Comparison of ENCODE assay signal across 10 cellular contexts in genomic region chr3:11195201-11195600, GRCh38. TPM values are rescaled to one million over a fixed set of nuclear protein-coding genes. Genes with fewer than 3 reads are reported as not detected.
A peak's percentile ranks its signal among the peaks of the same experiment; 100 is the strongest.
DNase-seq lines count a peak whose midpoint lies in the region; ATAC-seq and TF ChIP-seq lines count a peak whose summit lies in the region.
"Had no signal": no experiment of that assay in that cellular context is flagged by ENCODE, and none has a peak within 500 bp of the region (broad histone marks: within the 10 kb centered on the region; RNA-seq: fewer than 3 reads in every experiment).

No MANE protein-coding gene starts in this region.

- H3K36me3 Mint-ChIP-seq in activated CD8-positive, alpha-beta memory T cell treated with anti-CD3 and anti-CD28 coated beads, Interleukin-2, amount 10 ng/mL, durations not matched to agents 7 days and 5 days, result no peaks in the 10 kb centered on the region
- no peaks in the 10 kb centered on the region for H3K36me3 Mint-ChIP-seq in activated CD8-positive, alpha-beta T cell treated with anti-CD3 and anti-CD28 coated beads, Interleukin-2, amount 10 ng/mL, durations not matched to agents 7 days and 5 days (ENCODE audit: low read depth)
- H3K36me3 Mint-ChIP-seq in T-helper 17 cell (ENCODE audit: low read depth), result no peaks in the 10 kb centered on the region

- no peak for TF ChIP-seq CTCF in left lung (IDR thresholded peaks at IDR 0.05)
- no peak for TF ChIP-seq CTCF in upper lobe of right lung (IDR thresholded peaks at IDR 0.05)

- no peak overlapping the region for H3K27ac Mint-ChIP-seq in activated CD8-positive, alpha-beta memory T cell treated with anti-CD3 and anti-CD28 coated beads, Interleukin-2, amount 10 ng/mL, durations not matched to agents 7 days and 5 days
- H3K27ac Mint-ChIP-seq in activated CD8-positive, alpha-beta T cell treated with anti-CD3 and anti-CD28 coated beads, Interleukin-2, amount 10 ng/mL, durations not matched to agents 7 days and 5 days, result peak overlapping the region; percentile 80
- H3K27ac Mint-ChIP-seq in T-helper 17 cell, result no peak overlapping the region

- CTCF ChIA-PET in activated CD8-positive, alpha-beta memory T cell treated with anti-CD3 and anti-CD28 coated beads, Interleukin-2, amount 10 ng/mL, durations not matched to agents 7 days and 5 days (lab: Charles Lee), result interaction anchor here (0.8 to 2.8 kb wide), 5 partner anchors 12 to 141 kb away, joined by 3 to 7 read pairs (median 3); no protein-coding TSS in a partner anchor
- CTCF ChIA-PET in activated CD8-positive, alpha-beta T cell treated with anti-CD3 and anti-CD28 coated beads, Interleukin-2, amount 10 ng/mL, durations not matched to agents 7 days and 5 days (lab: Charles Lee), result interaction anchor here (0.6 to 2.0 kb wide), 5 partner anchors 9 to 140 kb away, joined by 3 to 6 read pairs (median 5); no protein-coding TSS in a partner anchor

- POLR2A ChIA-PET in activated CD8-positive, alpha-beta T cell treated with anti-CD3 and anti-CD28 coated beads, Interleukin-2, amount 10 ng/mL, durations not matched to agents 7 days and 5 days (lab: Charles Lee), result interaction anchor here (1.4 kb wide), 1 partner anchor 77 kb away, joined by 4 read pairs; the partner anchor contains the start of gene ATG7

- peaks cover 20% of the 10 kb centered on the region for H3K4me1 Mint-ChIP-seq in activated CD8-positive, alpha-beta memory T cell treated with anti-CD3 and anti-CD28 coated beads, Interleukin-2, amount 10 ng/mL, durations not matched to agents 7 days and 5 days
- peaks cover 30% of the 10 kb centered on the region for H3K4me1 Mint-ChIP-seq in activated CD8-positive, alpha-beta T cell treated with anti-CD3 and anti-CD28 coated beads, Interleukin-2, amount 10 ng/mL, durations not matched to agents 7 days and 5 days (ENCODE audit: low read depth)
- peaks cover 8% of the 10 kb centered on the region for H3K4me1 Mint-ChIP-seq in T-helper 17 cell

- intact Hi-C loops in left lung (cut with DNase I), result no loop called here
- intact Hi-C loops in upper lobe of right lung (cut with DNase I), result no loop called here

- H3K9me3 ChIP-seq in left lung, result no peaks in the 10 kb centered on the region
- H3K9me3 ChIP-seq in upper lobe of right lung, result no peaks in the 10 kb centered on the region
- no peaks in the 10 kb centered on the region for H3K9me3 ChIP-seq in T-helper 17 cell (ENCODE audit: control insufficient read depth, low read length, poor library complexity, severe bottlenecking)
- no peaks in the 10 kb centered on the region for H3K9me3 ChIP-seq in effector memory CD4-positive, alpha-beta T cell (ENCODE audit: control insufficient read depth, low read length)

- DNase-seq in activated CD8-positive, alpha-beta memory T cell treated with anti-CD3 and anti-CD28 coated beads, Interleukin-2, amount 10 ng/mL, durations not matched to agents 7 days and 5 days, result no peak
- no peak for DNase-seq in activated CD8-positive, alpha-beta memory T cell treated with anti-CD3 and anti-CD28 coated beads, Interleukin-2, amount 50 U/mL, for 4 hours
- no peak for DNase-seq in activated CD8-positive, alpha-beta T cell treated with anti-CD3 and anti-CD28 coated beads, Interleukin-2, amount 10 ng/mL, durations not matched to agents 7 days and 5 days
- DNase-seq in left lung (no peak), upper lobe of right lung (no peak), T-helper 17 cell (no peak)
- no peak for DNase-seq in effector memory CD4-positive, alpha-beta T cell
- DNase-seq: NCI-H510A had no signal

- H3K27ac ChIP-seq in left lung (peak overlapping the region; percentile 30 to 50), upper lobe of right lung (no peak overlapping the region)
- H3K27ac ChIP-seq in effector memory CD4-positive, alpha-beta T cell (ENCODE audit: insufficient read depth, low read length, poor library complexity, severe bottlenecking), result no peak overlapping the region

- H3K4me1 ChIP-seq in left lung, result peaks cover 3 to 46% of the 10 kb centered on the region in 2 donors
- H3K4me1 ChIP-seq in upper lobe of right lung, result peaks cover 13% of the 10 kb centered on the region
- H3K4me1 ChIP-seq in effector memory CD4-positive, alpha-beta T cell (ENCODE audit: control insufficient read depth, insufficient read depth, low read length, poor library complexity, severe bottlenecking), result no peaks in the 10 kb centered on the region

- peaks cover 0 to 8% of the 10 kb centered on the region in 2 donors for H3K36me3 ChIP-seq in left lung
- no peaks in the 10 kb centered on the region for H3K36me3 ChIP-seq in upper lobe of right lung
- H3K36me3 ChIP-seq in effector memory CD4-positive, alpha-beta T cell (ENCODE audit: control insufficient read depth, insufficient read depth, low read length), result no peaks in the 10 kb centered on the region

- H3K4me3 ChIP-seq in left lung (no peak overlapping the region), upper lobe of right lung (no peak overlapping the region)
- H3K4me3 ChIP-seq in effector memory CD4-positive, alpha-beta T cell (ENCODE audit: insufficient read depth, low read depth, low read length, poor library complexity, severe bottlenecking), result no peak overlapping the region
- H3K4me3 ChIP-seq: K562 had no signal

- H3K4me3 Mint-ChIP-seq in activated CD8-positive, alpha-beta memory T cell treated with anti-CD3 and anti-CD28 coated beads, Interleukin-2, amount 10 ng/mL, durations not matched to agents 7 days and 5 days, result no peak overlapping the region
- H3K4me3 Mint-ChIP-seq in activated CD8-positive, alpha-beta T cell treated with anti-CD3 and anti-CD28 coated beads, Interleukin-2, amount 10 ng/mL, durations not matched to agents 7 days and 5 days, result no peak overlapping the region
- H3K4me3 Mint-ChIP-seq in T-helper 17 cell, result no peak overlapping the region

- peak; percentile 16 for ATAC-seq in activated CD8-positive, alpha-beta memory T cell treated with anti-CD3 and anti-CD28 coated beads, Interleukin-2, amount 10 ng/mL, durations not matched to agents 7 days and 5 days
- ATAC-seq in activated CD8-positive, alpha-beta T cell treated with anti-CD3 and anti-CD28 coated beads, Interleukin-2, amount 10 ng/mL, durations not matched to agents 7 days and 5 days, result no peak
- peak; percentile 10 for ATAC-seq in left lung
- peak; percentile 18 for ATAC-seq in upper lobe of right lung
- no peak for ATAC-seq in T-helper 17 cell
- no peak for ATAC-seq in HG03457 (IDR thresholded peaks at IDR 0.05; ENCODE audit: unreplicated experiment)
- ATAC-seq: K562 had no signal

- peaks cover 2% of the 10 kb centered on the region for H3K9me3 Mint-ChIP-seq in activated CD8-positive, alpha-beta memory T cell treated with anti-CD3 and anti-CD28 coated beads, Interleukin-2, amount 10 ng/mL, durations not matched to agents 7 days and 5 days (ENCODE audit: low read depth)
- H3K9me3 Mint-ChIP-seq in activated CD8-positive, alpha-beta T cell treated with anti-CD3 and anti-CD28 coated beads, Interleukin-2, amount 10 ng/mL, durations not matched to agents 7 days and 5 days (ENCODE audit: insufficient read depth), result no peaks in the 10 kb centered on the region

- H3K27me3 ChIP-seq in left lung, result no peaks in the 10 kb centered on the region
- H3K27me3 ChIP-seq in upper lobe of right lung, result no peaks in the 10 kb centered on the region
- H3K27me3 ChIP-seq in effector memory CD4-positive, alpha-beta T cell (replicated peaks; ENCODE audit: control insufficient read depth, insufficient read depth, low read length, poor library complexity, severe bottlenecking), result no peaks in the 10 kb centered on the region

- peaks cover 13% of the 10 kb centered on the region for H3K27me3 Mint-ChIP-seq in activated CD8-positive, alpha-beta memory T cell treated with anti-CD3 and anti-CD28 coated beads, Interleukin-2, amount 10 ng/mL, durations not matched to agents 7 days and 5 days
- peaks cover 5% of the 10 kb centered on the region for H3K27me3 Mint-ChIP-seq in activated CD8-positive, alpha-beta T cell treated with anti-CD3 and anti-CD28 coated beads, Interleukin-2, amount 10 ng/mL, durations not matched to agents 7 days and 5 days (ENCODE audit: low read depth)
- H3K27me3 Mint-ChIP-seq in T-helper 17 cell, result peaks cover 39% of the 10 kb centered on the region

RNA-seq across cellular contexts. Expression of gene HRH1, which starts 40.9 kb away (rescaled TPM):
- total RNA-seq in activated CD8-positive, alpha-beta memory T cell treated with anti-CD3 and anti-CD28 coated beads, Interleukin-2, amount 10 ng/mL, durations not matched to agents 7 days and 5 days, result under 1 TPM; 0.15 to 0.16 TPM
- total RNA-seq in activated CD8-positive, alpha-beta T cell treated with anti-CD3 and anti-CD28 coated beads, Interleukin-2, amount 10 ng/mL, durations not matched to agents 7 days and 5 days, result under 1 TPM; 0.18 to 0.29 TPM
- total RNA-seq in left lung (1 to 10 TPM; 5.9 to 6.6 TPM), upper lobe of right lung (12.0 TPM), T-helper 17 cell (not detected)

Comparison
In these comparisons a context has a peak if more than half of its experiments do, and no peak if none do; other contexts are left out.
1. ATAC-seq: peak in activated CD8-positive, alpha-beta memory T cell treated with anti-CD3 and anti-CD28 coated beads, Interleukin-2, amount 10 ng/mL, durations not matched to agents 7 days and 5 days (single experiment), left lung (single experiment) and upper lobe of right lung (single experiment); none in activated CD8-positive, alpha-beta T cell treated with anti-CD3 and anti-CD28 coated beads, Interleukin-2, amount 10 ng/mL, durations not matched to agents 7 days and 5 days (single experiment), T-helper 17 cell (single experiment) and HG03457 (single experiment).
2. H3K27ac ChIP-seq: peak in left lung (2 of 2); none in upper lobe of right lung (single experiment) and effector memory CD4-positive, alpha-beta T cell (single experiment).
3. RNA of gene HRH1, which starts 40.9 kb away (total RNA-seq): 12.0 TPM in upper lobe of right lung (single experiment) and 5.9 to 6.6 TPM in left lung; 0.18 to 0.29 TPM in activated CD8-positive, alpha-beta T cell treated with anti-CD3 and anti-CD28 coated beads, Interleukin-2, amount 10 ng/mL, durations not matched to agents 7 days and 5 days, 0.15 to 0.16 TPM in activated CD8-positive, alpha-beta memory T cell treated with anti-CD3 and anti-CD28 coated beads, Interleukin-2, amount 10 ng/mL, durations not matched to agents 7 days and 5 days and not detected in T-helper 17 cell; every median in the first group is over 4 times any median in the second.